Comparison of ENCODE assay signal across 3 cellular contexts in genomic region chr13:109401307-109401706, GRCh38.
A peak's percentile ranks its signal among the peaks of the same experiment; 100 is the strongest.
TF ChIP-seq lines count a peak whose summit lies in the region.

No MANE protein-coding gene starts in this region.

TF ChIP-seq in liver, 16 proteins besides CTCF, POLR2A, EP300 and RAD21:
- TF ChIP-seq YY1 (IDR thresholded peaks at IDR 0.05) (no peak), ZBTB33 (IDR thresholded peaks at IDR 0.05) (no peak), GABPA (IDR thresholded peaks at IDR 0.05 in 1 of 2, conservative IDR thresholded peaks at IDR 0.05 in 1 of 2) (no peak), EGR1 (IDR thresholded peaks at IDR 0.05; ENCODE audit: low read depth in 2 of 2) (no peak), NR2F2 (IDR thresholded peaks at IDR 0.05) (no peak), ATF3 (IDR thresholded peaks at IDR 0.05) (no peak), SP1 (IDR thresholded peaks at IDR 0.05) (no peak), JUND (IDR thresholded peaks at IDR 0.05) (no peak), FOXA2 (IDR thresholded peaks at IDR 0.05) (no peak), MAX (IDR thresholded peaks at IDR 0.05) (no peak), RXRA (IDR thresholded peaks at IDR 0.05) (no peak), HNF4A (conservative IDR thresholded peaks at IDR 0.05) (no peak)

TF ChIP-seq in HepG2, 621 proteins besides CTCF, POLR2A, EP300 and RAD21:
- no peak for TF ChIP-seq SP5 (CRISPR knock-in tag; IDR thresholded peaks at IDR 0.05; ENCODE audit: borderline replicate concordance, low read depth)
- no peak for TF ChIP-seq ZNF124 (CRISPR knock-in tag; IDR thresholded peaks at IDR 0.05)
- no peak for TF ChIP-seq ZNF570 (CRISPR knock-in tag; IDR thresholded peaks at IDR 0.05; ENCODE audit: borderline replicate concordance)
- no peak for TF ChIP-seq ZNF484 (CRISPR knock-in tag; IDR thresholded peaks at IDR 0.05; ENCODE audit: borderline replicate concordance, low read depth)
- no peak for TF ChIP-seq ZNF639 (CRISPR knock-in tag; conservative IDR thresholded peaks at IDR 0.05)
- TF ChIP-seq HOXA7 (CRISPR knock-in tag; IDR thresholded peaks at IDR 0.05): no peak
- no peak for TF ChIP-seq KMT2A (CRISPR knock-in tag; IDR thresholded peaks at IDR 0.05)
- no peak for TF ChIP-seq GABPA (IDR thresholded peaks at IDR 0.05; ENCODE audit: low read depth, low read length)
- no peak for TF ChIP-seq GABPA (CRISPR knock-in tag; IDR thresholded peaks at IDR 0.05; ENCODE audit: low read depth)
- TF ChIP-seq ZNF713 (CRISPR knock-in tag; IDR thresholded peaks at IDR 0.05): no peak
- no peak for TF ChIP-seq RBM39 (IDR thresholded peaks at IDR 0.05; ENCODE audit: low read depth, low read length, poor library complexity, severe bottlenecking)
- no peak for TF ChIP-seq RARA (CRISPR knock-in tag; IDR thresholded peaks at IDR 0.05)
- TF ChIP-seq MAFF (IDR thresholded peaks at IDR 0.05; ENCODE audit: low read depth, low read length): no peak
TF ChIP-seq in HepG2: peak in this region for 0.

TF ChIP-seq in H1, 55 proteins besides CTCF, POLR2A, EP300 and RAD21:
- no peak for TF ChIP-seq POLR2AphosphoS5 (IDR thresholded peaks at IDR 0.05; ENCODE audit: low read depth, low read length)
- TF ChIP-seq BACH1 (IDR thresholded peaks at IDR 0.05; ENCODE audit: low read length): no peak
- no peak for TF ChIP-seq CREB1 (IDR thresholded peaks at IDR 0.05)
- TF ChIP-seq GABPA (IDR thresholded peaks at IDR 0.05; ENCODE audit: borderline replicate concordance, insufficient read depth, low read length): no peak
- peak; percentile 67 for TF ChIP-seq E2F6 (IDR thresholded peaks at IDR 0.05)
- no peak for TF ChIP-seq SIX5 (IDR thresholded peaks at IDR 0.05; ENCODE audit: low read depth, low read length)
